In the genomic region with DNA sequence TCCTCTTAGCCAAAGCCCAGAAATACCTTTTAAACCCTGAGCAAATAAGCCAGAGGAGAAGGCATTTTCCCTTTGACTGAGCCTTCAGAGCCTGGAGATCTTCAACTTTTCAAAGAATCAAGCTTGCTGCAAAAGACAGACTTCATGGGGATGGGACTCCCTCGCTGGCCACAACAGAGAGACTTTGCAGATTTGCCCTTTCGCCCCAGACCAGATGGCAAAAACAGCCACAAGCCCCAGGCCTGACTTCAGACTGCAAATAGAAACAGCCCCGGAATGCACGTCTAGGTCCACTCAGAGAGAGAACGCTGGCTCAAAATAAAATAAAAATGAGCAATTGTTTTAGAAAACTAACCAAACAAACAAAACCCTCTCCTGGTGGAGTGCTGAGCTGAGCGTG, we compare ENCODE assay signal across 1 cellular context.
TF ChIP-seq lines count a peak whose summit lies in the region.

No MANE protein-coding gene starts in this region.

TF ChIP-seq in IMR-90, 13 proteins besides CTCF, POLR2A, EP300 and RAD21 (continued from another document):
- TF ChIP-seq MAZ (IDR thresholded peaks at IDR 0.05; ENCODE audit: borderline replicate concordance, low read depth, low read length) (no peak), CHD1 (IDR thresholded peaks at IDR 0.05; ENCODE audit: low read depth, low read length) (no peak), MAFK (IDR thresholded peaks at IDR 0.05; ENCODE audit: low read depth, low read length) (no peak), MXI1 (IDR thresholded peaks at IDR 0.05; ENCODE audit: borderline replicate concordance, low read depth, low read length) (no peak), NFE2L2 (IDR thresholded peaks at IDR 0.05; ENCODE audit: low read depth, low read length) (no peak)
